ENCODE assay signal across 8 cellular contexts in the genomic region with DNA sequence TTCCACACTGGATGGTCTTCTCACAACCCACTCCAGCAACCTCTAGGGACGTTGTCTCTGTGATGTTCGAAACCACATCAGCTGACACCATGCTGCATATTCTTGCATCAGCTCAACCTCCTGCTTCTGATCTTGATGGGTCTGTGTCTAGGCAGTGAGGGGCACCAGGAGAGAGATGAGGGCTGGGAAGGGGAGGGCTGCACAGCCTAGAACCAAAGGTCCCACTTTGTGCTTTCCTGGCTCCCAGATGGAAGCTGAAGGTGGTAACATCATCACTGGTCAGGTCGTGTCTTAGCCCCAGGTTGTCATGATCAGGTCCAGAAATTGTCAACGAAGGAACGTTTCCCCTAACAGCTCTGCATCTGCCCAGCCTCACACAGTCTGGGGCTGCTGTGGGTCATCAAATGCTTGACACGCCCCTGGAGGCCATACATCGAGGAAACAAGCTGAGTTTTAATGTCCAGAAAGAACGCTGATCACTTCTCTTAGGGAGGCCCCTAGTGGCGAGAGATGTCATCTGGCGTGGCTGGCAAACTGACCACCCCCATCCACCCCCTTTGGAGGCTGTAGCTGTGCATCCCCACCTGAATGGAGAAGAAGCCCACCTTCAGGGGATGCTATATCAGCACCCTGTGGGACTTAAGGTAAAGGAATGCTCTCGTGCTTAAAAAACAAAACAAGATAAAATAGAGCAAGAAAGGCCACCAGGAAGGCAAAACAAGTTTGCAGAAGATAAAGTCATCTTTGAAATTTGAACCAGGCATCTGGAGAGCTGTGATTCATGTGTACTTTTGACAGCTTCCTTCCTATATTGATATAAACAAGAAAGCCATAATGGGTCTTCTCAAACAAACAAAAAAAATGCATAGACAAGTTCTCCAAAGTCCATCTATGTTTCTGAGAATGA. TPM values are rescaled to one million over a fixed set of nuclear protein-coding genes. Genes with fewer than 3 reads are reported as not detected.
DNase-seq lines count a peak whose midpoint lies in the region; ATAC-seq and TF ChIP-seq lines count a peak whose summit lies in the region.

No MANE protein-coding gene starts in this region.

- H3K79me1 ChIP-seq in H9 (ENCODE audit: insufficient read depth, low read depth, low read length, poor library complexity, severe bottlenecking), result no peaks in the 10 kb centered on the region
- no peaks in the 10 kb centered on the region for H3K79me1 ChIP-seq in mesenchymal stem cell (replicated peaks; ENCODE audit: low read length, poor library complexity, severe bottlenecking)

- H4K5ac ChIP-seq in H9 (ENCODE audit: insufficient read length, low read depth, low read length), result no peak overlapping the region

- no peak overlapping the region for H4K91ac ChIP-seq in H9 (ENCODE audit: insufficient read length, low read depth, low read length)
- peak overlapping the region; percentile 53 for H4K91ac ChIP-seq in mesenchymal stem cell (ENCODE audit: low read length)

- peaks cover 5 to 7% of the 10 kb centered on the region in 2 experiments; a peak in 4 of 5 replicates for H3K9me3 Mint-ChIP-seq in H9

- H2BK15ac ChIP-seq in H9 (ENCODE audit: low read depth, low read length) (no peak overlapping the region), mesenchymal stem cell (ENCODE audit: low read depth, poor library complexity, severe bottlenecking) (no peak overlapping the region)

- H3K27ac ChIP-seq in H9 (ENCODE audit: insufficient read length, low read depth, low read length) (no peak overlapping the region), SU-DHL-6 (ENCODE audit: low read depth, low read length) (no peak overlapping the region), dorsolateral prefrontal cortex (peak overlapping the region in 38 of 59 donors; percentile 6 to 82 (median 61)), mesenchymal stem cell (ENCODE audit: low read length, poor library complexity, severe bottlenecking) (no peak overlapping the region), aorta (ENCODE audit: low read depth in 1 of 2, low read length in 2 of 2) (no peak overlapping the region)

- H3K56ac ChIP-seq in H9 (ENCODE audit: insufficient read length, low read depth, low read length), result no peak overlapping the region

- ATAC-seq in aorta (ENCODE audit: low FRiP score), result peak; percentile 70

- intact Hi-C loops in dorsolateral prefrontal cortex (cut with DNase I), result no loop called here
- intact Hi-C loops in aorta (cut with DNase I), result loop anchor here (5.0 to 10.0 kb wide), 2 partner anchors 114 to 137 kb away; no protein-coding TSS in a partner anchor

- H3K27ac Mint-ChIP-seq in H9, result peak overlapping the region in 1 of 3 experiments; percentile 58; a peak in 1 of 7 replicates

- H2BK120ac ChIP-seq in H9 (ENCODE audit: low read depth, low read length, poor library complexity, severe bottlenecking) (no peak overlapping the region), mesenchymal stem cell (ENCODE audit: low read depth, low read length) (peak overlapping the region; percentile 4)

- H2AK5ac ChIP-seq in H9 (ENCODE audit: insufficient read length, low read length) (no peak overlapping the region), mesenchymal stem cell (ENCODE audit: low read length, severe bottlenecking) (no peak overlapping the region)

- H3K9me3 ChIP-seq in H9 (ENCODE audit: control insufficient read depth, low read depth, low read length) (no peaks in the 10 kb centered on the region), MG63 (no peaks in the 10 kb centered on the region), SU-DHL-6 (ENCODE audit: insufficient read depth, low read length) (no peaks in the 10 kb centered on the region), mesenchymal stem cell (ENCODE audit: control insufficient read depth, low read length) (peaks cover 5% of the 10 kb centered on the region), aorta (ENCODE audit: control insufficient read depth, low read length) (peaks cover 4% of the 10 kb centered on the region)

- no peak overlapping the region for H3K4me3 ChIP-seq in MG63
- no peak overlapping the region for H3K4me3 ChIP-seq in SU-DHL-6 (ENCODE audit: insufficient read depth, low read length, poor library complexity, severe bottlenecking)
- peak overlapping the region in 3 of 59 donors; percentile 8 to 31 (median 11) for H3K4me3 ChIP-seq in dorsolateral prefrontal cortex
- H3K4me3 ChIP-seq in mesenchymal stem cell (ENCODE audit: insufficient read depth in 1 of 2, low read depth in 1 of 2, low read length in 2 of 2), result peak overlapping the region in 1 of 2 experiments; percentile 67
- H3K4me3 ChIP-seq in aorta (ENCODE audit: low read length in 2 of 2), result no peak overlapping the region

- H3K9me2 ChIP-seq in SU-DHL-6 (replicated peaks; ENCODE audit: insufficient read depth, low read length), result no peaks in the 10 kb centered on the region

- H4K8ac ChIP-seq in H9 (replicated peaks; ENCODE audit: insufficient read length, low read depth, low read length) (no peak overlapping the region), mesenchymal stem cell (ENCODE audit: low read length) (peak overlapping the region; percentile 89)

- H3K36me3 ChIP-seq in MG63 (no peaks in the 10 kb centered on the region), SU-DHL-6 (ENCODE audit: low read length) (no peaks in the 10 kb centered on the region), mesenchymal stem cell (ENCODE audit: control insufficient read depth in 1 of 2, insufficient read depth in 2 of 2, low read depth in 1 of 2, low read length in 2 of 2) (no peaks in the 10 kb centered on the region), aorta (ENCODE audit: control insufficient read depth in 1 of 2, insufficient read depth in 2 of 2, low read length in 1 of 2) (no peaks in the 10 kb centered on the region)

- no peak overlapping the region for H3T11ph ChIP-seq in H9 (ENCODE audit: low read length)

- H3K4me1 Mint-ChIP-seq in H9, result peaks cover 23 to 24% of the 10 kb centered on the region in 2 experiments

- no peaks in the 10 kb centered on the region for H3K27me3 ChIP-seq in H9 (ENCODE audit: insufficient read depth, low read length)
- no peaks in the 10 kb centered on the region for H3K27me3 ChIP-seq in MG63
- no peaks in the 10 kb centered on the region for H3K27me3 ChIP-seq in SU-DHL-6 (ENCODE audit: low read length)
- no peaks in the 10 kb centered on the region for H3K27me3 ChIP-seq in dorsolateral prefrontal cortex
- no peaks in the 10 kb centered on the region for H3K27me3 ChIP-seq in mesenchymal stem cell (ENCODE audit: control insufficient read depth in 1 of 2, insufficient read depth in 1 of 2, low read length in 2 of 2)
- H3K27me3 ChIP-seq in aorta (ENCODE audit: control insufficient read depth in 1 of 2, insufficient read depth in 2 of 2, low read length in 1 of 2), result no peaks in the 10 kb centered on the region

- H3K18ac ChIP-seq in H9 (ENCODE audit: insufficient read length, low read depth, low read length), result no peak overlapping the region
- H3K18ac ChIP-seq in mesenchymal stem cell (ENCODE audit: low read depth in 1 of 2, low read length in 2 of 2), result peak overlapping the region; percentile 58 to 97

- no peak overlapping the region for H2BK12ac ChIP-seq in H9 (ENCODE audit: insufficient read length, low read depth, low read length)
- H2BK12ac ChIP-seq in mesenchymal stem cell (ENCODE audit: low read length in 2 of 2), result peak overlapping the region; percentile 76 to 99

- H4K20me1 ChIP-seq in H9 (ENCODE audit: control insufficient read depth, insufficient read depth, insufficient read length) (no peaks in the 10 kb centered on the region), SU-DHL-6 (ENCODE audit: low read depth, low read length) (no peaks in the 10 kb centered on the region)

- H3K4ac ChIP-seq in H9 (ENCODE audit: low read depth, low read length), result no peak overlapping the region
- H3K4ac ChIP-seq in mesenchymal stem cell (ENCODE audit: low read depth in 1 of 2, low read length in 2 of 2), result peak overlapping the region in 1 of 2 experiments; percentile 99

- no peak overlapping the region for H3K4me3 Mint-ChIP-seq in H9

- DNase-seq in stimulated activated CD4-positive, alpha-beta T cell treated with anti-CD3 and anti-CD28 coated beads, Interleukin-4, amount 100 ng/mL, for 24 hours, result peak; percentile 18
- DNase-seq in stimulated activated CD4-positive, alpha-beta T cell treated with anti-CD3 and anti-CD28 coated beads, Interleukin-4, amount 100 ng/mL, for 1 hour, result no peak
- DNase-seq in H9 (peak; percentile 81), MG63 (peak; percentile 75), dorsolateral prefrontal cortex (peak in 3 of 10 donors; percentile 21 to 35 (median 28)), mesenchymal stem cell (peak; percentile 93), aorta (peak in 1 of 2 donors; percentile 63)

- H3K79me2 ChIP-seq in H9 (ENCODE audit: insufficient read depth, low read length), result no peaks in the 10 kb centered on the region
- H3K79me2 ChIP-seq in SU-DHL-6 (ENCODE audit: insufficient read depth, low read length), result no peaks in the 10 kb centered on the region

- WGBS in H9 (ENCODE audit: extremely low coverage, insufficient read length, low lambda C conversion rate), result no CpG with 5 or more reads among the region's 11 CpGs
- WGBS in mesenchymal stem cell, result 2% methylated on average over 9 of the region's 11 CpGs
- WGBS in aorta, 2 donors, result 20 to 25% methylated on average over 11 of the region's 11 CpGs

- no peak overlapping the region for H2AFZ ChIP-seq in H9 (ENCODE audit: low read length)
- H2AFZ ChIP-seq in SU-DHL-6 (ENCODE audit: low read depth, low read length, severe bottlenecking), result no peak overlapping the region
- H2AFZ ChIP-seq in mesenchymal stem cell (ENCODE audit: low read depth, low read length), result peak overlapping the region; percentile 72

- peak; percentile 82 for TF ChIP-seq CTCF in H9 (conservative IDR thresholded peaks at IDR 0.05)
- peak; percentile 92 for TF ChIP-seq CTCF in SU-DHL-6 (IDR thresholded peaks at IDR 0.05; ENCODE audit: insufficient read depth, low read length, poor library complexity, severe bottlenecking)
- peak in 55 of 56 donors; percentile 36 to 76 (median 62) for TF ChIP-seq CTCF in dorsolateral prefrontal cortex (IDR thresholded peaks at IDR 0.05 in 54 of 56, conservative IDR thresholded peaks at IDR 0.05 in 2 of 56; ENCODE audit: low read depth in 1 of 56, partially characterized antibody in 56 of 56)

- H3K4me2 ChIP-seq in H9 (ENCODE audit: insufficient read depth, insufficient read length, low read length), result no peak overlapping the region
- H3K4me2 ChIP-seq in SU-DHL-6 (ENCODE audit: low read depth, low read length, poor library complexity, severe bottlenecking), result peak overlapping the region; percentile 13
- no peak overlapping the region for H3K4me2 ChIP-seq in mesenchymal stem cell (ENCODE audit: low read length, poor library complexity, severe bottlenecking)

- H2BK5ac ChIP-seq in H9 (ENCODE audit: insufficient read length, low read length), result no peak overlapping the region
- no peak overlapping the region for H2BK5ac ChIP-seq in mesenchymal stem cell (ENCODE audit: low read depth, low read length, poor library complexity, severe bottlenecking)

- H2BK20ac ChIP-seq in H9 (ENCODE audit: low read depth, low read length, poor library complexity, severe bottlenecking), result no peak overlapping the region

- H3K23ac ChIP-seq in H9 (ENCODE audit: insufficient read length, low read depth, low read length), result no peak overlapping the region
- peak overlapping the region in 1 of 2 experiments; percentile 23 for H3K23ac ChIP-seq in mesenchymal stem cell (ENCODE audit: low read length in 2 of 2)

- peaks cover 0 to 6% (median 5%) of the 10 kb centered on the region in 3 experiments; a peak in 4 of 7 replicates for H3K36me3 Mint-ChIP-seq in H9 (ENCODE audit: insufficient read depth in 1 of 3, low read depth in 3 of 3)

- H3K23me2 ChIP-seq in H9 (ENCODE audit: insufficient read length, low read depth, low read length, poor library complexity, severe bottlenecking), result no peaks in the 10 kb centered on the region

- H3K4me1 ChIP-seq in H9 (ENCODE audit: insufficient read depth, low read length) (no peaks in the 10 kb centered on the region), mesenchymal stem cell (ENCODE audit: control insufficient read depth, insufficient read depth, low read depth, low read length) (peaks cover 7% of the 10 kb centered on the region), aorta (ENCODE audit: control insufficient read depth in 1 of 2, insufficient read depth in 2 of 2, low read length in 2 of 2) (peaks cover 0 to 3% of the 10 kb centered on the region in 2 donors)

- peaks cover 3% of the 10 kb centered on the region for H3K27me3 Mint-ChIP-seq in H9 (ENCODE audit: low read depth)

- H3K9ac ChIP-seq in H9 (ENCODE audit: extremely low read depth, insufficient read length, low read length) (no peak overlapping the region), SU-DHL-6 (ENCODE audit: low read length) (0 out of 2 replicates have a peak overlapping the region, but pooled peaks have one; percentile 16), mesenchymal stem cell (ENCODE audit: low read length) (peak overlapping the region; percentile 83)

- H3K14ac ChIP-seq in H9 (ENCODE audit: insufficient read depth, low read length) (no peak overlapping the region), mesenchymal stem cell (ENCODE audit: low read length in 2 of 2) (peak overlapping the region in 1 of 2 experiments; percentile 99)

- H3F3A ChIP-seq in SU-DHL-6 (ENCODE audit: insufficient read depth), result no peaks in the 10 kb centered on the region

RNA-seq across cellular contexts. Expression of gene WIPI1, which starts 58.3 kb away (rescaled TPM):
- total RNA-seq in H9 (2021), result 12.0 and 15.4 TPM in 2 replicates
- 10.4 and 29.6 TPM in 2 replicates for total RNA-seq in MG63 (2014; rRNA removed; shearing (Covaris generic); ENCODE audit: low replicate concordance)
- total RNA-seq in dorsolateral prefrontal cortex, result 10 to 100 TPM; 15.3 to 48.2 (median 24.5) TPM
- 197 TPM for polyA plus RNA-seq in mesenchymal stem cell (2013, experiment 1 of 2)
- 194 TPM for polyA plus RNA-seq in mesenchymal stem cell (2013, experiment 2 of 2)
- 10 to 100 TPM; 46.0 to 53.1 TPM for total RNA-seq in aorta
- polyA plus RNA-seq in aorta, result 10 to 100 TPM; 18.5 to 30.4 TPM

Comparison
In these comparisons a context has a peak if more than half of its experiments do, and no peak if none do; other contexts are left out.
1. H3K27ac ChIP-seq: peak in dorsolateral prefrontal cortex (38 of 59); none in H9 (single experiment), SU-DHL-6 (single experiment), mesenchymal stem cell (single experiment) and aorta (0 of 2).
2. intact Hi-C loops: an anchor here in aorta (5.0 to 10.0 kb wide); none called in dorsolateral prefrontal cortex.
3. Peak in every context shown above with its lines, with median percentiles within 50 percentile points of each other: CTCF ChIP-seq.